ENCODE assay signal across 16 cellular contexts in the genomic region with DNA sequence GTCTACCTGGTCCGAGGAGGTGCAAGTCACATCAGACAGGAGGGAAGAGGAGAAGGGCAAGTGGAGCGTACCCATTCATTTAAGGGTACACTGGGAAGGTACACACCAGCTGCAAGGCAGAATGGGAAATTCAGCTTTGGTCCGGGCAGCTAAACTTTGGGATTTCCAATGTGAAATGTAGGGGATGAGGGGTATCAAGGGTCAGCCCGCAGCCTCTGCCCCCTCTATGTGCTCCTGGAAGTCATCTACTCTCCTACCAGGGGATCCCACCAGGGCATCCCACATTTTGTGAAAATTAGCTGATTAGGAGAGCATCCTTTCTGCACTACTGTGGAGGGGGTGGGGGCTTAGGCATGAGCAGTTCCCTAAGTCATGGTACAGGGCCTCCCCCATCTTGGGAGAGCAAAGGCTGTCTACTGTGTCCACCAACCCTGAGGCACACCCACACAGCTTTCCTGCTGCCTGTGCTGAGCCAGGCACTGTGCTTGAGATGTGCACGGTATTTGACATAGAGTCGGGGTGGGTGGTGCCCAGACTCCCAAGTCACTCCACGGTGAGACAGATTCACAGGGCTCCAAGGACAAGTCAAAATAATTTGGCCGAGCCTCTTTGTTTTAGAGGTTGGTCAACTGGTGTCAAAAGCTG.
"Had no signal": no experiment of that assay in that cellular context is flagged by ENCODE, and none has a peak within 500 bp of the region (broad histone marks: within the 10 kb centered on the region; RNA-seq: fewer than 3 reads in every experiment).

No MANE protein-coding gene starts in this region.

- H3K4me3 Mint-ChIP-seq: activated CD8-positive, alpha-beta T cell treated with anti-CD3 and anti-CD28 coated beads for 36 hours; activated naive CD8-positive, alpha-beta T cell treated with anti-CD3 and anti-CD28 coated beads, Interleukin-2, amount 10 ng/mL, durations not matched to agents 7 days and 5 days; immature natural killer cell; nephron; T-cell had no signal

- H3K36me3 Mint-ChIP-seq: activated naive CD8-positive, alpha-beta T cell treated with anti-CD3 and anti-CD28 coated beads, Interleukin-2, amount 10 ng/mL, durations not matched to agents 7 days and 5 days; immature natural killer cell; T-cell had no signal

- ATAC-seq: activated CD8-positive, alpha-beta T cell treated with anti-CD3 and anti-CD28 coated beads for 36 hours; T-cell had no signal

- H3K9me3 ChIP-seq: ascending aorta, stomach, tibial nerve had no signal

- H3K4me1 ChIP-seq: ascending aorta had no signal

- H3K36me3 ChIP-seq: ascending aorta, stomach, tibial nerve had no signal

- H3K4me1 Mint-ChIP-seq: immature natural killer cell had no signal

- H3K27ac Mint-ChIP-seq: activated CD8-positive, alpha-beta T cell treated with anti-CD3 and anti-CD28 coated beads for 36 hours; activated naive CD8-positive, alpha-beta T cell treated with anti-CD3 and anti-CD28 coated beads, Interleukin-2, amount 10 ng/mL, durations not matched to agents 7 days and 5 days; immature natural killer cell; T-cell had no signal

- H3K27me3 ChIP-seq: ascending aorta, tibial nerve had no signal

- H3K27ac ChIP-seq: SK-N-MC, VCaP had no signal

- DNase-seq: activated CD4-positive, alpha-beta T cell treated with anti-CD3 and anti-CD28 coated beads for 4 hours; activated CD8-positive, alpha-beta memory T cell treated with anti-CD3 and anti-CD28 coated beads, Interleukin-2, amount 50 U/mL, for 4 hours; activated CD8-positive, alpha-beta T cell treated with anti-CD3 and anti-CD28 coated beads for 36 hours; activated naive CD8-positive, alpha-beta T cell treated with anti-CD3 and anti-CD28 coated beads, Interleukin-2, amount 10 ng/mL, durations not matched to agents 7 days and 5 days; immature natural killer cell; mammary epithelial cell; stimulated activated CD4-positive, alpha-beta T cell treated with anti-CD3 and anti-CD28 coated beads, Interleukin-4, amount 100 ng/mL, for 4 hours; stomach; T-cell; T1000 had no signal

- H3K9me3 Mint-ChIP-seq: activated CD8-positive, alpha-beta T cell treated with anti-CD3 and anti-CD28 coated beads for 36 hours; activated naive CD8-positive, alpha-beta T cell treated with anti-CD3 and anti-CD28 coated beads, Interleukin-2, amount 10 ng/mL, durations not matched to agents 7 days and 5 days; immature natural killer cell; nephron; T-cell had no signal

- H3K4me3 ChIP-seq: ascending aorta, SK-N-MC, skin epidermis, stomach had no signal
